In genomic region chrY:19744381-19745378, GRCh38 we compare ENCODE assay signal across 1 cellular context.
TF ChIP-seq lines count a peak whose summit lies in the region.

Gene KDM5D, minus strand, starts transcription at chrY:19744726. Its CDS starts 192 bp downstream, at chrY:19744534.

TF ChIP-seq in HepG2, 621 proteins besides CTCF, POLR2A, EP300 and RAD21 (continued from another document and continues in another):
- TF ChIP-seq HOMEZ (CRISPR knock-in tag; IDR thresholded peaks at IDR 0.05; ENCODE audit: low read depth) (no peak), GATAD1 (CRISPR knock-in tag; IDR thresholded peaks at IDR 0.05) (0 out of 2 replicates have a peak, but pooled peaks have one; percentile 21), SYNCRIP (IDR thresholded peaks at IDR 0.05; ENCODE audit: insufficient read depth, low read depth, low read length) (no peak), ZFX (CRISPR knock-in tag; IDR thresholded peaks at IDR 0.05; ENCODE audit: low read depth) (peak; percentile 68), ZNF3 (CRISPR knock-in tag; IDR thresholded peaks at IDR 0.05) (no peak), ZNF350 (CRISPR knock-in tag; IDR thresholded peaks at IDR 0.05; ENCODE audit: borderline replicate concordance, low read depth) (peak; percentile 37; the same call in 1 of the 2 replicates), MEF2D (CRISPR knock-in tag; IDR thresholded peaks at IDR 0.05) (peak; percentile 75), ZMYM3 (CRISPR knock-in tag; IDR thresholded peaks at IDR 0.05) (no peak), ZNF10 (CRISPR knock-in tag; IDR thresholded peaks at IDR 0.05; ENCODE audit: borderline replicate concordance, low read depth) (no peak), ATF5 (CRISPR knock-in tag; IDR thresholded peaks at IDR 0.05; ENCODE audit: low read depth) (no peak), SRF (IDR thresholded peaks at IDR 0.05; ENCODE audit: low read depth, low read length) (0 out of 2 replicates have a peak, but pooled peaks have one; percentile 32), ONECUT2 (CRISPR knock-in tag; IDR thresholded peaks at IDR 0.05) (peak; percentile 92), KMT2B (CRISPR knock-in tag; IDR thresholded peaks at IDR 0.05) (peak; percentile 82), POLR2G (IDR thresholded peaks at IDR 0.05; ENCODE audit: low read depth, low read length) (peak; percentile 77), ZNF12 (CRISPR knock-in tag; IDR thresholded peaks at IDR 0.05) (0 out of 2 replicates have a peak, but pooled peaks have one; percentile 12), KAT8 (CRISPR knock-in tag; IDR thresholded peaks at IDR 0.05) (peak; percentile 30; the same call in 1 of the 2 replicates), SNAPC5 (CRISPR knock-in tag; IDR thresholded peaks at IDR 0.05; ENCODE audit: borderline replicate concordance) (no peak), ARID3A (IDR thresholded peaks at IDR 0.05; ENCODE audit: low read depth, low read length) (peak; percentile 75; the same call in 1 of the 2 replicates), ZBTB4 (CRISPR knock-in tag; IDR thresholded peaks at IDR 0.05; ENCODE audit: borderline replicate concordance) (no peak), REPIN1 (CRISPR knock-in tag; IDR thresholded peaks at IDR 0.05; ENCODE audit: borderline replicate concordance, low read depth) (no peak), PAXIP1 (CRISPR knock-in tag; conservative IDR thresholded peaks at IDR 0.05) (peak; percentile 23; the same call in 1 of the 2 replicates), NR2F6 (IDR thresholded peaks at IDR 0.05) (no peak), NR2F6 (CRISPR knock-in tag; IDR thresholded peaks at IDR 0.05) (0 out of 2 replicates have a peak, but pooled peaks have one; percentile 25), PRDM10 (CRISPR knock-in tag; IDR thresholded peaks at IDR 0.05; ENCODE audit: low read depth) (peak; percentile 74), RNF219 (CRISPR knock-in tag; IDR thresholded peaks at IDR 0.05) (no peak), CHD2 (IDR thresholded peaks at IDR 0.05; ENCODE audit: low read depth, low read length) (peak; percentile 83), SNAPC4 (CRISPR knock-in tag; IDR thresholded peaks at IDR 0.05) (no peak), HNRNPLL (IDR thresholded peaks at IDR 0.05; ENCODE audit: low read depth, low read length, poor library complexity, severe bottlenecking) (peak; percentile 95)
